In the genomic region with DNA sequence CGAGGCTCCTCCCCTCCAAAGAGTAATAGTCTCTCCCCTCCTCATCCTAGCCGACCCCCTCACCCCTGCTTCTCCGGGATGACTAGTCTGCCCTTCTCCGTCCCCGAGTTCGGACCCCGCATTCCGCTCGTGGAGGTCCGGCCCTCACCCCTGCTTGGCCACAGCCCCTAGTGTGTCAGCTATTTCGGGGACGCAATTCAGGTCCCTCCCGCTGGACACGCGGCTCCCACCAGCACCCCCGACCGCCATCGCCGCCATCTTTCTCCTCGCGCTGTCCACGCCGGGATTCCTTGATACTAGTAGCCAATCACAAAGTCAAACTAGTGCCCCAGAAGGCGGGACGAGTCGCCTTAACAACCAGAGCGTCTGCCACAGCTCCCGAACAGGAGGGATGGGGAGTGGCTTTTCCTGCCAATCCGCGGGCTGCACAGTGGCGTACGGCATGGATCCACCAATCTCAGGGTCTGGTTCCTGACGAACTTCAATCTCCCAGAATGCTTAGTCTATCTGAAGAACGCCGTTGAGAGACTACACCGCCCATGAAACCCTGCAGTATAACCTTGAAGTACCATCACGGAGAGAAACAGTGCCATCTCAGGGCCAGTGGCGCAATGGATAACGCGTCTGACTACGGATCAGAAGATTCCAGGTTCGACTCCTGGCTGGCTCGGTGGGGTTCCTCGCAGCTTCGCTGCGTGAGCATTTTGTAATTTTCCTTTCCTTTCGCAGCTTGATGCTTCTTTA, we compare ENCODE assay signal across 8 cellular contexts. TPM values are rescaled to one million over a fixed set of nuclear protein-coding genes. Genes with fewer than 3 reads are reported as not detected.
DNase-seq lines count a peak whose midpoint lies in the region; ATAC-seq and TF ChIP-seq lines count a peak whose summit lies in the region.

A gene (minus strand): TSS at position 273 of the 744 bp plus-strand sequence. CDS start 15 bp downstream, at position 258.

- TF ChIP-seq CTCF in fibroblast of the aortic adventitia (IDR thresholded peaks at IDR 0.05; ENCODE audit: insufficient read depth, low read length), result no peak

- H3K36me3 ChIP-seq in HAP-1 (replicated peaks), result peaks cover 32% of the 10 kb centered on the region
- H3K36me3 ChIP-seq in MG63, result peaks cover 12% of the 10 kb centered on the region

- H3K36me3 Mint-ChIP-seq in natural killer cell treated with Interleukin-12 subunit alpha and Interleukin-12 subunit beta and Interleukin-15 and Interleukin-18, amount 100 ng/mL, for 72 hours, result peaks cover 9% of the 10 kb centered on the region

- no peaks in the 10 kb centered on the region for H3K27me3 Mint-ChIP-seq in natural killer cell treated with Interleukin-12 subunit alpha and Interleukin-12 subunit beta and Interleukin-15 and Interleukin-18, amount 100 ng/mL, for 72 hours

- no peak within 1 kb of the TSS for H3K27ac Mint-ChIP-seq in natural killer cell treated with Interleukin-12 subunit alpha and Interleukin-12 subunit beta and Interleukin-15 and Interleukin-18, amount 100 ng/mL, for 72 hours

- in situ Hi-C loops in G401 (cut with HindIII; ENCODE audit: low sequenced_read_pairs) (no loop called here), HAP-1 (cut with MboI; ENCODE audit: low sequenced_read_pairs) (no loop called here)

- DNase-seq in G401 (ENCODE audit: low spot score), result peak; percentile 100
- DNase-seq in HAP-1 (ENCODE audit: low spot score in 2 of 2), result peak; percentile 99
- peak; percentile 98 for DNase-seq in MG63
- DNase-seq in SHP77 (lab: John Stamatoyannopoulos, UW), result peak; percentile 100
- DNase-seq in activated effector memory CD4-positive, alpha-beta T cell treated with Interleukin-2 at 50 U/mL for 16 hours, result peak; percentile 92
- peak; percentile 100 for DNase-seq in fibroblast of the aortic adventitia (ENCODE audit: low read depth)
- DNase-seq in natural killer cell treated with Interleukin-12 subunit alpha and Interleukin-12 subunit beta and Interleukin-15 and Interleukin-18, amount 100 ng/mL, for 72 hours (ENCODE audit: low spot score), result peak; percentile 98
- DNase-seq in stimulated activated naive CD8-positive, alpha-beta T cell treated with anti-CD3 and anti-CD28 coated beads, Interleukin-15, Interleukin-2, amounts not matched to agents 100 U/mL and 50 U/mL, for 24 hours, result peak; percentile 95

- peaks cover 9 to 19% of the 10 kb centered on the region in 2 donors for H3K4me1 Mint-ChIP-seq in natural killer cell treated with Interleukin-12 subunit alpha and Interleukin-12 subunit beta and Interleukin-15 and Interleukin-18, amount 100 ng/mL, for 72 hours (ENCODE audit: low read depth in 2 of 2)

- H3K27me3 ChIP-seq in HAP-1 (ENCODE audit: low read depth), result no peaks in the 10 kb centered on the region
- no peaks in the 10 kb centered on the region for H3K27me3 ChIP-seq in MG63

- H3K4me1 ChIP-seq in HAP-1, result peaks cover 5% of the 10 kb centered on the region

- peak; percentile 97 to 98 for ATAC-seq in natural killer cell treated with Interleukin-12 subunit alpha and Interleukin-12 subunit beta and Interleukin-15 and Interleukin-18, amount 100 ng/mL, for 72 hours
- peak; percentile 98 for ATAC-seq in stimulated activated naive CD8-positive, alpha-beta T cell treated with anti-CD3 and anti-CD28 coated beads, Interleukin-15, Interleukin-2, amounts not matched to agents 100 U/mL and 50 U/mL, for 24 hours

- no peaks in the 10 kb centered on the region for H3K9me3 ChIP-seq in HAP-1
- H3K9me3 ChIP-seq in MG63, result no peaks in the 10 kb centered on the region

- peak within 1 kb of the TSS; percentile 93 for H3K4me3 ChIP-seq in HAP-1
- H3K4me3 ChIP-seq in MG63, result peak within 1 kb of the TSS; percentile 89
- H3K4me3 ChIP-seq in fibroblast of the aortic adventitia (ENCODE audit: low read depth, low read length), result peak within 1 kb of the TSS; percentile 98

- no peak within 1 kb of the TSS for H3K4me3 Mint-ChIP-seq in natural killer cell treated with Interleukin-12 subunit alpha and Interleukin-12 subunit beta and Interleukin-15 and Interleukin-18, amount 100 ng/mL, for 72 hours

- no peaks in the 10 kb centered on the region for H3K9me3 Mint-ChIP-seq in natural killer cell treated with Interleukin-12 subunit alpha and Interleukin-12 subunit beta and Interleukin-15 and Interleukin-18, amount 100 ng/mL, for 72 hours

RNA-seq across cellular contexts. Expression of the gene that starts here (rescaled TPM):
- 206 and 257 TPM in 2 replicates for total RNA-seq in G401 (2014; rRNA removed; shearing (Covaris generic))
- 99.2 and 100 TPM in 2 replicates for total RNA-seq in MG63 (2014; rRNA removed; shearing (Covaris generic); ENCODE audit: low replicate concordance)
- 23.0 and 53.5 TPM in 2 replicates for total RNA-seq in fibroblast of the aortic adventitia (ENCODE audit: low replicate concordance)
- total RNA-seq in natural killer cell treated with Interleukin-12 subunit alpha and Interleukin-12 subunit beta and Interleukin-15 and Interleukin-18, amount 100 ng/mL, for 72 hours, result 100 to 1,000 TPM; 108 to 171 TPM

Comparison
In these comparisons a context has a peak if more than half of its experiments do, and no peak if none do; other contexts are left out.
1. Peak in every context shown above with its lines: DNase-seq, ATAC-seq and H3K4me3 ChIP-seq.